In the genomic region with DNA sequence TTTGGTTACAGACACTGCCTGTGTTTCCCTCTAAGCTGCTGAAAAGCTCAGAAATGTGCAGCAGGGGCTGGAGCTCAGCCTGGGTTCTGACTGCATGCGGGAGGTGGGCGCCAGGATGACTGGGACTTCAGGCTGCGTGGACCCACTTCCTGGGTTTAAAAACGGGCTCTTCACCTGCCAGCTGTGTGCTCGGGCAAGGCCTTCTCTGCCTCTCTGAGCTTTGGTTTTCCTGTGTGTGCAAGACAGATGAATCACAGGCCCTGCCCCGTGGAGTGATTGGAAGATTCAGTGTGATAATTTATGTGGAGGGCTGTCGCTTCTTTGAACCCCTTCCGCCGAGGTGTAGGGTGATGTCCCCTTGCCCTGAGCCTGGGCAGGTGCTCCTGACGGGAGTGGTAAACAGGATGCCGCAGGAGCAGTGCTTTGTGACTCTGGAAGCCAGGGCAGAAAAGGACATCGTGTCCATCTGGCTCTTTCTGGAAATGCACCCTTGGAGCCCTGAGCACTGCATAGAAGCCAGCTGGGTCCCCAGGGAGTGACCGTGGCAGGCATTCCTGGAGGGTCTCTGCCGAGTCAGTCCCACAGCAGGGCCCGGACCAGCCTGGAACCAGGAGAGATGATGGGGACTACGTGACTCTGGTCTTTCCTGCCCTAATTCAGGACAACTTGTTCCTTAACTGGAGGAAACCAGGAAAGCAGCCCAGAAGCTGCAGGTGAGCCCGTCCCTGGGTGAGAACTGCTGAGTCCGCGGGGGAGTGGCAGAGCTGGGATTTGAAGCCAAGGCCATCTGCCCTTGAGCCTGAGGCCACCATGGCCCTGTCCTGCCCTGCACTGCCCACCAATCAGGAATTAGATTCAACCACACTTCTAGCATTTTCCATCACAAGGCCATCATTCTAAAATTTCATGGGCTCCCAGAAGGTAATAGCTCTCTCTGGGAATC, we compare ENCODE assay signal across 10 cellular contexts. TPM values are rescaled to one million over a fixed set of nuclear protein-coding genes. Genes with fewer than 3 reads are reported as not detected.
DNase-seq lines count a peak whose midpoint lies in the region; ATAC-seq, FAIRE-seq and TF ChIP-seq lines count a peak whose summit lies in the region.
"Had no signal": no experiment of that assay in that cellular context is flagged by ENCODE, and none has a peak within 500 bp of the region (broad histone marks: within the 10 kb centered on the region; RNA-seq: fewer than 3 reads in every experiment).

No MANE protein-coding gene starts in this region.

- no peaks in the 10 kb centered on the region for H4K20me1 ChIP-seq in astrocyte (ENCODE audit: insufficient read depth, low read length)

- H3K27ac Mint-ChIP-seq in astrocyte (ENCODE audit: unreplicated experiment) (peak overlapping the region; percentile 78), Calu3 (ENCODE audit: unreplicated experiment) (no peak overlapping the region)
- H3K27ac Mint-ChIP-seq: mesothelial cell of epicardium had no signal

- H3K27me3 ChIP-seq in astrocyte (ENCODE audit: insufficient read depth, low read length) (no peaks in the 10 kb centered on the region), left ventricle myocardium inferior (ENCODE audit: low read depth) (peaks cover 23% of the 10 kb centered on the region)

- H3K36me3 Mint-ChIP-seq in astrocyte (ENCODE audit: low read depth, unreplicated experiment) (peaks cover 3% of the 10 kb centered on the region), Calu3 (ENCODE audit: insufficient read depth, unreplicated experiment) (no peaks in the 10 kb centered on the region)
- H3K36me3 Mint-ChIP-seq: mesothelial cell of epicardium had no signal

- peak; percentile 22 for DNase-seq in GM12865 (ENCODE audit: low read depth)
- DNase-seq in activated CD4-positive, alpha-beta T cell treated with anti-CD3 and anti-CD28 coated beads, Interleukin-2, amount 50 U/mL, for 4 hours = peak; percentile 45 to 49
- DNase-seq in astrocyte (ENCODE audit: low read depth) = no peak
- peak; percentile 36 to 74 for DNase-seq in stimulated activated CD4-positive, alpha-beta T cell treated with anti-CD3 and anti-CD28 coated beads, Interleukin-4, amount 100 ng/mL, for 4 hours
- DNase-seq in DMS114 treated with DMSO at 0.1 percent for 48 hours (lab: John Stamatoyannopoulos, UW; ENCODE audit: unreplicated experiment) = no peak
- no peak for DNase-seq in left ventricle myocardium inferior
- no peak for DNase-seq in Calu3

- H3K4me2 ChIP-seq in astrocyte (ENCODE audit: low read length) = no peak overlapping the region

- no peaks in the 10 kb centered on the region for H3K9me3 Mint-ChIP-seq in astrocyte (ENCODE audit: unreplicated experiment)
- no peaks in the 10 kb centered on the region for H3K9me3 Mint-ChIP-seq in Calu3 (ENCODE audit: low read depth, unreplicated experiment)
- H3K9me3 Mint-ChIP-seq: mesothelial cell of epicardium had no signal

- CTCF ChIA-PET in Calu3 (lab: Charles Lee) = interaction anchor here (0.6 kb wide), 1 partner anchor 25 kb away, joined by 3 read pairs; no protein-coding TSS in a partner anchor

- intact Hi-C loops in left ventricle myocardium inferior (cut with micrococcal nuclease) = no loop called here
- intact Hi-C loops in Calu3 (cut with micrococcal nuclease; ENCODE audit: unreplicated experiment) = no loop called here

- H3K79me2 ChIP-seq in astrocyte (ENCODE audit: insufficient read depth, low read length) = no peaks in the 10 kb centered on the region

- TF ChIP-seq CTCF in GM12865 (IDR thresholded peaks at IDR 0.05; ENCODE audit: insufficient read depth, low read depth, low read length, missing control alignments) (no peak), astrocyte (IDR thresholded peaks at IDR 0.05; ENCODE audit: insufficient read depth, low read depth, low read length) (no peak), left ventricle myocardium inferior (IDR thresholded peaks at IDR 0.05; ENCODE audit: borderline replicate concordance) (no peak), Calu3 (IDR thresholded peaks at IDR 0.05; ENCODE audit: unreplicated experiment) (no peak)

- no peak for FAIRE-seq in astrocyte (lab: Jason Lieb, UNC)

- H3K4me3 Mint-ChIP-seq in astrocyte (ENCODE audit: unreplicated experiment) (peak overlapping the region; percentile 1), Calu3 (ENCODE audit: low read depth, unreplicated experiment) (no peak overlapping the region)
- H3K4me3 Mint-ChIP-seq: mesothelial cell of epicardium had no signal

- H3K4me1 ChIP-seq in astrocyte (ENCODE audit: insufficient read depth, low read length) = peaks cover 13% of the 10 kb centered on the region
- peaks cover 13% of the 10 kb centered on the region for H3K4me1 ChIP-seq in left ventricle myocardium inferior

- BruUV-seq in Calu3 (replicated peaks; lab: Mats Ljungman, UMichigan) = no TSS peak

- H2AFZ ChIP-seq in astrocyte (ENCODE audit: low read depth, low read length) = no peak overlapping the region

- H3K27me3 Mint-ChIP-seq in astrocyte (ENCODE audit: low read depth, unreplicated experiment) (peaks cover 4% of the 10 kb centered on the region), Calu3 (ENCODE audit: unreplicated experiment) (peaks cover 16% of the 10 kb centered on the region)

- H3K9ac ChIP-seq in astrocyte (ENCODE audit: low read length) = no peak overlapping the region

- no peak overlapping the region for H3K4me3 ChIP-seq in GM12865 (ENCODE audit: low read depth, low read length)
- H3K4me3 ChIP-seq in astrocyte (ENCODE audit: insufficient read depth, low read depth, low read length) = no peak overlapping the region
- H3K4me3 ChIP-seq in left ventricle myocardium inferior = no peak overlapping the region

- no peak for ATAC-seq in GM18867 (IDR thresholded peaks at IDR 0.05; ENCODE audit: unreplicated experiment)

- H3K36me3 ChIP-seq in astrocyte (ENCODE audit: insufficient read depth, low read length) (no peaks in the 10 kb centered on the region), left ventricle myocardium inferior (no peaks in the 10 kb centered on the region)

- peaks cover 25% of the 10 kb centered on the region for H3K4me1 Mint-ChIP-seq in astrocyte (ENCODE audit: low read depth, unreplicated experiment)
- peaks cover 19% of the 10 kb centered on the region for H3K4me1 Mint-ChIP-seq in Calu3 (ENCODE audit: low read depth, unreplicated experiment)
- H3K4me1 Mint-ChIP-seq: mesothelial cell of epicardium had no signal

- H3K27ac ChIP-seq in astrocyte (ENCODE audit: low read depth, low read length) (no peak overlapping the region), left ventricle myocardium inferior (replicated peaks) (no peak overlapping the region)
- H3K27ac ChIP-seq: C4-2B had no signal

- no peaks in the 10 kb centered on the region for H3K9me3 ChIP-seq in astrocyte (ENCODE audit: insufficient read depth, low read depth, low read length)
- no peaks in the 10 kb centered on the region for H3K9me3 ChIP-seq in left ventricle myocardium inferior (replicated peaks)

RNA-seq across cellular contexts. Expression of a gene that starts 28.5 kb away (rescaled TPM):
- total RNA-seq in astrocyte (815 and 816 TPM in 2 replicates), left ventricle myocardium inferior (4.6 TPM), Calu3 (2022) (379 and 501 TPM in 2 replicates)

RNA-seq across cellular contexts. Expression of a gene that starts 38.5 kb away (rescaled TPM):
- total RNA-seq in astrocyte (not detected in 2 replicates), left ventricle myocardium inferior (not detected), Calu3 (2022) (not detected in 2 replicates)
- total RNA-seq: mesothelial cell of epicardium had no signal

RNA-seq across cellular contexts. Expression of a gene that starts 53.4 kb away (rescaled TPM):
- total RNA-seq in astrocyte (26.0 and 28.9 TPM in 2 replicates), left ventricle myocardium inferior (12.6 TPM), Calu3 (2022) (47.5 and 49.6 TPM in 2 replicates)

Comparison
In these comparisons a context has a peak if more than half of its experiments do, and no peak if none do; other contexts are left out.
1. DNase-seq: peak in GM12865 (single experiment), activated CD4-positive, alpha-beta T cell treated with anti-CD3 and anti-CD28 coated beads, Interleukin-2, amount 50 U/mL, for 4 hours (2 of 2) and stimulated activated CD4-positive, alpha-beta T cell treated with anti-CD3 and anti-CD28 coated beads, Interleukin-4, amount 100 ng/mL, for 4 hours (2 of 2); none in astrocyte (single experiment), DMS114 treated with DMSO at 0.1 percent for 48 hours (single experiment), left ventricle myocardium inferior (single experiment) and Calu3 (single experiment).
2. RNA of a gene that starts 28.5 kb away (total RNA-seq): 815 to 816 TPM in astrocyte and 379 to 501 TPM in Calu3; 4.6 TPM in left ventricle myocardium inferior (single experiment); every median in the first group is over 10 times any median in the second.